In genomic region chr2:117984208-117984607, GRCh38 we compare ENCODE assay signal across 18 cellular contexts.
"Had no signal": no experiment of that assay in that cellular context is flagged by ENCODE, and none has a peak within 500 bp of the region (broad histone marks: within the 10 kb centered on the region; RNA-seq: fewer than 3 reads in every experiment).

No MANE protein-coding gene starts in this region.

- H3K4me3 Mint-ChIP-seq: activated naive CD4-positive, alpha-beta T cell treated with anti-CD3 and anti-CD28 coated beads for 36 hours; neural progenitor cell; stimulated activated naive CD8-positive, alpha-beta T cell treated with anti-CD3 and anti-CD28 coated beads, Interleukin-15, Interleukin-2, amounts not matched to agents 100 ng/mL and 50 ng/mL, for 24 hours had no signal

- H2AFZ ChIP-seq: neural progenitor cell had no signal

- H3K9me3 Mint-ChIP-seq: activated naive CD4-positive, alpha-beta T cell treated with anti-CD3 and anti-CD28 coated beads for 36 hours; neural progenitor cell; stimulated activated naive CD8-positive, alpha-beta T cell treated with anti-CD3 and anti-CD28 coated beads, Interleukin-15, Interleukin-2, amounts not matched to agents 100 ng/mL and 50 ng/mL, for 24 hours had no signal

- H3K9ac ChIP-seq: neural progenitor cell had no signal

- H3K4me2 ChIP-seq: neural progenitor cell had no signal

- H3K27me3 Mint-ChIP-seq: stimulated activated naive CD8-positive, alpha-beta T cell treated with anti-CD3 and anti-CD28 coated beads, Interleukin-15, Interleukin-2, amounts not matched to agents 100 ng/mL and 50 ng/mL, for 24 hours had no signal

- ATAC-seq: right lobe of liver had no signal

- H3K9me3 ChIP-seq: adrenal gland, ovary, right lobe of liver, transverse colon, uterus had no signal

- H3K4me3 ChIP-seq: adrenal gland, lung, neural progenitor cell, ovary, right lobe of liver, transverse colon, uterus had no signal

- H3K27ac ChIP-seq: adrenal gland, neural progenitor cell, ovary, right lobe of liver, transverse colon, uterus, VCaP had no signal

- H3K27me3 ChIP-seq: adrenal gland, neural progenitor cell, ovary, right lobe of liver, transverse colon, uterus had no signal

- H3K27ac Mint-ChIP-seq: activated naive CD4-positive, alpha-beta T cell treated with anti-CD3 and anti-CD28 coated beads for 36 hours; neural progenitor cell; stimulated activated naive CD8-positive, alpha-beta T cell treated with anti-CD3 and anti-CD28 coated beads, Interleukin-15, Interleukin-2, amounts not matched to agents 100 ng/mL and 50 ng/mL, for 24 hours had no signal

- DNase-seq: activated CD4-positive, CD25-positive, alpha-beta regulatory T cell treated with anti-CD3 and anti-CD28 coated beads, Interleukin-2, amount 50 U/mL, for 72 hours; activated naive CD4-positive, alpha-beta T cell treated with anti-CD3 and anti-CD28 coated beads for 36 hours; adrenal gland; foreskin melanocyte; glutamatergic neuron; hippocampal formation; midbrain; ovary; right lobe of liver; small intestine; stimulated activated CD4-positive, alpha-beta T cell treated with anti-CD3 and anti-CD28 coated beads, Interleukin-15, amount 100 ng/mL, for 24 hours; stimulated activated CD4-positive, alpha-beta T cell treated with anti-CD3 and anti-CD28 coated beads, Interleukin-2, amount 100 ng/mL, for 48 hours; transverse colon; uterus had no signal

- H3K4me1 ChIP-seq: right lobe of liver, uterus had no signal

- H3K36me3 ChIP-seq: neural progenitor cell, ovary, uterus had no signal
